1 cellular context compared by ENCODE assay signal in the genomic region with DNA sequence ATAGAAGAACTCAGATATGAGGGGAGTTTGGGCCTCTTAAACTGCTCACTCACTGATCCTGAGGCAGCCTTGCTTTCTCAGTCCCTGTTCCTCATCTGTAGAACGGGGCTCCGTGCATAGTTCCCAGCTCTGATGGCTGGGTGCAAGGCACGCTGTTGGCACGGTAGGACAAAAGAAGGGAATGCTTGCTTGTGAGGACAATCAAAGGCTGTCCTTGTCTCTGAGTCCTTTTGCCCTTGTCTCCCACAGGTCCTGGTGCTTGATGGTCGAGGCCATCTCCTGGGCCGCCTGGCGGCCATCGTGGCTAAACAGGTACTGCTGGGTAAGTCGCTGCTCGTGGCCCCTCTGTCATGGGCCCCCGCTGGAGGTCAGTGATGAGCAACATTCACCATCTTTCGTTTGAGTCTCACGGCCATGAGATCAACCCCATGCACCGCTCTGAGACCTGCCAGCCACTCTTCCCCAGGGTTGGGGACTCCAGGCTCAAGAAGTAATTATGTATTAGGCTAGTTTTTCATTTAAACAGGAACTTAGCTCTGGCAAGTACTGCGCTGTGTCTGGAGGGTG.
TF ChIP-seq lines count a peak whose summit lies in the region.

No MANE protein-coding gene starts in this region.

TF ChIP-seq in IMR-90, 13 proteins besides CTCF, POLR2A, EP300 and RAD21:
- TF ChIP-seq RFX5 (IDR thresholded peaks at IDR 0.05; ENCODE audit: low read depth, low read length) (no peak), MAZ (IDR thresholded peaks at IDR 0.05; ENCODE audit: borderline replicate concordance, low read depth, low read length) (no peak), BHLHE40 (IDR thresholded peaks at IDR 0.05; ENCODE audit: low read depth, low read length) (no peak), CEBPB (IDR thresholded peaks at IDR 0.05; ENCODE audit: low read depth, low read length) (no peak), MXI1 (IDR thresholded peaks at IDR 0.05; ENCODE audit: borderline replicate concordance, low read depth, low read length) (no peak), SMC3 (IDR thresholded peaks at IDR 0.05; ENCODE audit: low read depth, low read length) (no peak), CHD1 (IDR thresholded peaks at IDR 0.05; ENCODE audit: low read depth, low read length) (no peak), MAFK (IDR thresholded peaks at IDR 0.05; ENCODE audit: low read depth, low read length) (no peak), ELK1 (IDR thresholded peaks at IDR 0.05; ENCODE audit: borderline replicate concordance, low read depth, low read length) (no peak)
- TF ChIP-seq, protein P1, sequence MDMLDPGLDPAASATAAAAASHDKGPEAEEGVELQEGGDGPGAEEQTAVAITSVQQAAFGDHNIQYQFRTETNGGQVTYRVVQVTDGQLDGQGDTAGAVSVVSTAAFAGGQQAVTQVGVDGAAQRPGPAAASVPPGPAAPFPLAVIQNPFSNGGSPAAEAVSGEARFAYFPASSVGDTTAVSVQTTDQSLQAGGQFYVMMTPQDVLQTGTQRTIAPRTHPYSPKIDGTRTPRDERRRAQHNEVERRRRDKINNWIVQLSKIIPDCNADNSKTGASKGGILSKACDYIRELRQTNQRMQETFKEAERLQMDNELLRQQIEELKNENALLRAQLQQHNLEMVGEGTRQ (IDR thresholded peaks at IDR 0.05; ENCODE audit: low read depth, low read length), result no peak
